ENCODE assay signal across 1 cellular context in the genomic region with DNA sequence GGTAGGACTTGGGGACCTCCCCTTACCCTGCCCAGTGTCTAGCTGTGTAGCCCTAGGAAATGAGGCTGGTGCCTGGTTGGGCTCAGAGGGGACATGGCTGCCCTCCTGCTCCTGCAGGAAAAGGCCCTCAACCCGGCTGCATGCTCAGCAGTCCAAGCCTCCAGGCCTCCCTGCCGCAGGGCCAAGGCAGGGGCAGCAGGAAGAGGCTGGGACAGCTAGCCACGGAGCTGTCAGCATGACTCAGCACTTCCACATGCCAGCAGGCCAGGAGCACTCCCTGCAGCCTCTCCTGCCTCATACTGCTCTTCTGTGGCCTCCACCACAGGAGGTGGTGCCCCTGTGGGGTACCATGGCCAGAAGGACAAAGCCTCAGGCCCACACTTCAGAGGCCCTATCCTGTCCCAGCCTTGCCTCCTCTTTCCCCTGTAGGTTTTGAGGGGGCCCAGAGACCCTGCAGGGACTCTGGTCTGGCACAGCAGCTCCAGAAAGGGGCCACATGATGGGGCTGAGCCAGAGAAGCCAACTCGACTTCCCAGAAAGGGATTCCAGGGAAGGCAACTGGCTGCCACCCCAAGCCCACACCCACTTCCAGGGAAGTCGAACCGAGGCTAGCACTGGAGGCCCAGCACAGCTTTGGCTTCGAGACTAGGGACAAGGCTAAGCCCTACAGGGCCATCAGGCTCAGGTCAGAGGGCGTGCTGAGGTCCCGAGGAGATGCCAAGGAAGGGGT.
TF ChIP-seq lines count a peak whose summit lies in the region.

No MANE protein-coding gene starts in this region.

TF ChIP-seq in endothelial cell of umbilical vein, 7 proteins besides CTCF, POLR2A, EP300 and RAD21:
- TF ChIP-seq FOS (IDR thresholded peaks at IDR 0.05; ENCODE audit: borderline replicate concordance, insufficient read depth, low read length) (no peak), JUN (IDR thresholded peaks at IDR 0.05; ENCODE audit: borderline replicate concordance, insufficient read depth, insufficient read length, low read depth) (peak; percentile 29), MYC (IDR thresholded peaks at IDR 0.05; ENCODE audit: low read depth, low read length) (peak; percentile 77), POLR2AphosphoS5 (IDR thresholded peaks at IDR 0.05; ENCODE audit: insufficient read depth, low read depth, low read length) (peak; percentile 82)
TF ChIP-seq in endothelial cell of umbilical vein: peak in this region for 3.
